ENCODE assay signal across 16 cellular contexts in the genomic region with DNA sequence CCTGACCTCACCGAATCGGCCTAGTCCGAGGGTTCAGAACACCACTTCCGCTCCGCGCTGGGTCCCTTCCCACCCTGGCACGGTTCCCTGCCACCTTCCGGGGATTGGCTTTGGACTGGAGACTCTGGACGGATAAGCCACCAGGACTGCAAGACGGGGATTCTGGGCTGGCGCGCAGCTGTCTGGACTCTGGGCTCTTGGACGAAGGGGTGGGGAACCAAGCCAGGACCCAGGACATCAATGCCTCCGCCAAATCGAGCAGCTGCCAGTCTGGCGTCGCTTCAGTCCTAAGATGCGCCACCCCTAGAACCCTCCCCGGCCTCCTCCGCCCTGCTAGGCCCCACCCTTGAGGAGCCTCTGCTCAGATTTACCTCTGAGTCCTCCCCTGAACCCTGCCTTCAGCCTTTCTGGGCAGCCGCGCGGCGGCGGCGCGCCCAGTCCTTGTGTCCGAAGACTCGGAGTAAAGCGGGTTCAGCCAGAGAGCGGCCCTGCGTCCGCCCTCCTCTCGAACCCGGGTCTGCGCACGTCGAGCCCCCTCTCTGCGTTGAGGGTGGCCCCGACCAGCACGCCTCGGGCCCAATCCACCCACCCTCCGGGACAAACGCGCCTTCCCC. TPM values are rescaled to one million over a fixed set of nuclear protein-coding genes. Genes with fewer than 3 reads are reported as not detected.
DNase-seq lines count a peak whose midpoint lies in the region; ATAC-seq and TF ChIP-seq lines count a peak whose summit lies in the region.
"Had no signal": no experiment of that assay in that cellular context is flagged by ENCODE, and none has a peak within 500 bp of the region (broad histone marks: within the 10 kb centered on the region; RNA-seq: fewer than 3 reads in every experiment).

No MANE protein-coding gene starts in this region.

- H3K4me1 ChIP-seq in cardiac muscle cell (ENCODE audit: low read depth) = no peaks in the 10 kb centered on the region
- H3K4me1 ChIP-seq in neural progenitor cell = peaks cover 3% of the 10 kb centered on the region
- H3K4me1 ChIP-seq: foreskin keratinocyte had no signal

- H3K4me3 Mint-ChIP-seq in stimulated activated naive CD8-positive, alpha-beta T cell treated with anti-CD3 and anti-CD28 coated beads, Interleukin-15, amount 100 ng/mL, for 72 hours = peak overlapping the region; percentile 62 to 74
- peak overlapping the region; percentile 35 for H3K4me3 Mint-ChIP-seq in neural progenitor cell

- peaks cover 82% of the 10 kb centered on the region for H3K27me3 Mint-ChIP-seq in stimulated activated naive CD8-positive, alpha-beta T cell treated with anti-CD3 and anti-CD28 coated beads, Interleukin-15, amount 100 ng/mL, for 72 hours
- peaks cover 58% of the 10 kb centered on the region for H3K27me3 Mint-ChIP-seq in neural progenitor cell (ENCODE audit: insufficient read depth, low read depth)

- H4K20me1 ChIP-seq in neural progenitor cell (ENCODE audit: low read depth) = peaks cover 5% of the 10 kb centered on the region

- H3K27me3 ChIP-seq in cardiac muscle cell (peaks cover 71% of the 10 kb centered on the region), neural progenitor cell (peaks cover 75% of the 10 kb centered on the region)

- H3K79me2 ChIP-seq in neural progenitor cell (ENCODE audit: low read depth) = no peaks in the 10 kb centered on the region

- H3K36me3 Mint-ChIP-seq in neural progenitor cell = no peaks in the 10 kb centered on the region

- H2AFZ ChIP-seq in neural progenitor cell (replicated peaks) = peak overlapping the region; percentile 93
- H2AFZ ChIP-seq: GM23248 had no signal

- peaks cover 30% of the 10 kb centered on the region for H3K4me1 Mint-ChIP-seq in stimulated activated naive CD8-positive, alpha-beta T cell treated with anti-CD3 and anti-CD28 coated beads, Interleukin-15, amount 100 ng/mL, for 72 hours
- no peaks in the 10 kb centered on the region for H3K4me1 Mint-ChIP-seq in neural progenitor cell

- no peak for TF ChIP-seq CTCF in cardiac muscle cell (IDR thresholded peaks at IDR 0.05; ENCODE audit: low read depth, low read length)
- no peak for TF ChIP-seq CTCF in neural progenitor cell (IDR thresholded peaks at IDR 0.05)
- TF ChIP-seq CTCF in foreskin fibroblast (IDR thresholded peaks at IDR 0.05; ENCODE audit: low read depth, low read length) = no peak

- H3K27ac Mint-ChIP-seq in stimulated activated naive CD8-positive, alpha-beta T cell treated with anti-CD3 and anti-CD28 coated beads, Interleukin-15, amount 100 ng/mL, for 72 hours = no peak overlapping the region
- no peak overlapping the region for H3K27ac Mint-ChIP-seq in neural progenitor cell

- ATAC-seq in stimulated activated naive CD8-positive, alpha-beta T cell treated with anti-CD3 and anti-CD28 coated beads, Interleukin-15, amount 100 ng/mL, for 72 hours = peak; percentile 21
- no peak for ATAC-seq in stimulated activated naive CD8-positive, alpha-beta T cell treated with anti-CD3 and anti-CD28 coated beads, Interleukin-15, Interleukin-2, amounts not matched to agents 100 U/mL and 50 U/mL, for 24 hours
- ATAC-seq: foreskin keratinocyte had no signal

- no peaks in the 10 kb centered on the region for H3K9me3 Mint-ChIP-seq in stimulated activated naive CD8-positive, alpha-beta T cell treated with anti-CD3 and anti-CD28 coated beads, Interleukin-15, amount 100 ng/mL, for 72 hours
- H3K9me3 Mint-ChIP-seq in neural progenitor cell = peaks cover 4% of the 10 kb centered on the region

- H3K27ac ChIP-seq in cardiac muscle cell (no peak overlapping the region), neural progenitor cell (no peak overlapping the region)
- H3K27ac ChIP-seq: foreskin keratinocyte, GM23248 had no signal

- H3K9me3 ChIP-seq in cardiac muscle cell (ENCODE audit: low read depth) (no peaks in the 10 kb centered on the region), neural progenitor cell (ENCODE audit: low read depth) (no peaks in the 10 kb centered on the region)

- no peaks in the 10 kb centered on the region for H3K36me3 ChIP-seq in cardiac muscle cell
- H3K36me3 ChIP-seq in neural progenitor cell = no peaks in the 10 kb centered on the region

- H3K9ac ChIP-seq in neural progenitor cell = no peak overlapping the region
- H3K9ac ChIP-seq: GM23248 had no signal

- H3K4me3 ChIP-seq in cardiac muscle cell = peak overlapping the region; percentile 24
- H3K4me3 ChIP-seq in neural progenitor cell = peak overlapping the region; percentile 61
- no peak overlapping the region for H3K4me3 ChIP-seq in foreskin fibroblast (ENCODE audit: low read depth in 1 of 2, low read length in 2 of 2)
- H3K4me3 ChIP-seq: GM23248, smooth muscle cell had no signal

- H3K4me2 ChIP-seq in neural progenitor cell = peak overlapping the region; percentile 95

- no peaks in the 10 kb centered on the region for H3F3A ChIP-seq in neural progenitor cell (ENCODE audit: low read depth)

- DNase-seq in stimulated activated naive CD8-positive, alpha-beta T cell treated with anti-CD3 and anti-CD28 coated beads, Interleukin-15, amount 100 ng/mL, for 72 hours = no peak
- DNase-seq in stimulated activated naive CD8-positive, alpha-beta T cell treated with anti-CD3 and anti-CD28 coated beads, Interleukin-15, Interleukin-2, amounts not matched to agents 100 U/mL and 50 U/mL, for 24 hours = no peak
- DNase-seq in cardiac muscle cell (ENCODE audit: low read depth in 1 of 2, low spot score in 1 of 2) = no peak
- no peak for DNase-seq in neural progenitor cell (ENCODE audit: low spot score)
- DNase-seq in foreskin fibroblast = no peak
- DNase-seq in central memory CD4-positive, alpha-beta T cell = no peak
- no peak for DNase-seq in ecto neural progenitor cell (ENCODE audit: low spot score)
- DNase-seq in NOMO-1 treated with dmso at 0.1 percent for 144 hours (lab: John Stamatoyannopoulos, UW; ENCODE audit: unreplicated experiment) = no peak
- DNase-seq: activated CD4-positive, CD25-positive, alpha-beta regulatory T cell; foreskin keratinocyte; GDM1; GM23248; midbrain; SIG-M5 had no signal

RNA-seq across cellular contexts. Expression of a gene that starts 1.2 kb away (rescaled TPM):
- total RNA-seq in cardiac muscle cell = not detected in 2 replicates
- not detected in 2 replicates for polyA plus RNA-seq in cardiac muscle cell
- 0.87 TPM in 1 of 2 replicates, not detected in the other for total RNA-seq in neural progenitor cell (ENCODE audit: low replicate concordance)
- total RNA-seq: foreskin keratinocyte, GM23248, smooth muscle cell had no signal
- polyA plus RNA-seq: foreskin keratinocyte, GM23248, smooth muscle cell had no signal

RNA-seq across cellular contexts. Expression of a gene that starts 9.5 kb away (rescaled TPM):
- total RNA-seq in cardiac muscle cell (not detected in 2 replicates), neural progenitor cell (ENCODE audit: low replicate concordance) (not detected in 2 replicates)
- not detected in 2 replicates for polyA plus RNA-seq in cardiac muscle cell
- total RNA-seq: cerebellum, foreskin keratinocyte, GM23248, smooth muscle cell had no signal
- polyA plus RNA-seq: foreskin keratinocyte, GM23248, smooth muscle cell had no signal

Comparison
In these comparisons a context has a peak if more than half of its experiments do, and no peak if none do; other contexts are left out.
1. H3K4me3 ChIP-seq: peak in cardiac muscle cell (single experiment) and neural progenitor cell (single experiment); none in foreskin fibroblast (0 of 2).